ENCODE assay signal across 8 cellular contexts in the genomic region with DNA sequence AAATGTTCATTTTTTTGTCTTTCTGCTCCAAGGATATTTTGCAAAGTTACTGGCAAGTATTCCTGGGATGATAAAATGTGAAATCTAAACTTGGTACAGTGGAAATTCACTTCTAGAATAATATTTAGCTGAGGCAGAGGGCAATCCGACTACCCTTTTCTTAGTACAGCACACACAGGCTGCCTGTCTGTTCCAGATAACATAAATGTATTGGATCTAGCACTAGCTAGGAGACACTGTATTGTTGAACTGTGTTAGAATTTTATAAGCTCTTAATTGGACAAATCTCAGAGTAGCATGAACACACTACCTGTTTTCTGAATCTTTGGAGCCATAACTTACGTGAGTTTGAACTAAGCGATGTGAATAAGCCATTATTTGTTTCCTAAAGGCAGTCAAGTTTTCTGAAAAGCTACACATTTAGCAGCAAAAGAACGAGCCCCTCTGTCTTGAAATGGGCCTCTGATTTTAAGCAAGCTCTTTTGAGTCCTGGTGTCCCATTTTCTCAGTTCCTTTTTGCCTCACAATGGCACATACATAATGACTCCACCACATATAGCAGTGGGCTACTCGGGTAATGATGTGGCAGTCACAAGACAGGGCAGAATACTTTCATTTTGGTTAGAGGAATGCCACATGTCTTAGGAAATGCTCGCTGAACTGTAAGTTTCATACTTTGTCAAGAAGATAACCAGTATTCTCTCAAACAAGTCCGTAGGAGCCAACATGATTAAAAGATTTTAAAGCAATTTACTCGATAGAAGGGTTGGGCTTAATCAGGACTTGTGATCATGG.
DNase-seq lines count a peak whose midpoint lies in the region; ATAC-seq and TF ChIP-seq lines count a peak whose summit lies in the region.

No MANE protein-coding gene starts in this region.

- H3K4me3 Mint-ChIP-seq in MCF 10A (ENCODE audit: unreplicated experiment) = no peak overlapping the region

- H3K27me3 ChIP-seq in breast epithelium (no peaks in the 10 kb centered on the region), right cardiac atrium (ENCODE audit: control insufficient read depth, insufficient read depth) (no peaks in the 10 kb centered on the region), stomach (no peaks in the 10 kb centered on the region)

- POLR2A ChIA-PET in MCF 10A (lab: Yijun Ruan, JAX) = interaction anchor here (0.6 to 1.3 kb wide), 5 partner anchors 9 to 434 kb away, joined by 3 to 5 read pairs (median 3); no protein-coding TSS in a partner anchor

- H3K9me3 ChIP-seq in breast epithelium (no peaks in the 10 kb centered on the region), right cardiac atrium (ENCODE audit: control insufficient read depth, low read length) (no peaks in the 10 kb centered on the region), stomach (no peaks in the 10 kb centered on the region)

- intact Hi-C loops in breast epithelium (cut with DNase I; ENCODE audit: low total_unique reads) (no loop called here), MCF 10A (cut with micrococcal nuclease) (loop anchor here (5.0 to 10.0 kb wide), 2 partner anchors 576 to 664 kb away; no protein-coding TSS in a partner anchor), right cardiac atrium (cut with DNase I) (loop anchor here in 1 of 4 donors (10.0 kb wide), 1 partner anchor 74 kb away; no protein-coding TSS in a partner anchor), stomach (cut with DNase I; ENCODE audit: low total_unique reads) (no loop called here)

- CTCF ChIA-PET in MCF 10A (lab: Yijun Ruan, JAX) = interaction anchor here (0.6 to 1.9 kb wide), 16 partner anchors 12 to 646 kb away, joined by 3 to 12 read pairs (median 4); no protein-coding TSS in a partner anchor

- no peaks in the 10 kb centered on the region for H3K27me3 Mint-ChIP-seq in MCF 10A (ENCODE audit: insufficient read depth, unreplicated experiment)

- no peak for TF ChIP-seq EP300 in stomach (IDR thresholded peaks at IDR 0.05)

- no peaks in the 10 kb centered on the region for H3K36me3 Mint-ChIP-seq in MCF 10A (ENCODE audit: insufficient read depth, unreplicated experiment)

- no peaks in the 10 kb centered on the region for H3K4me1 Mint-ChIP-seq in MCF 10A (ENCODE audit: insufficient read depth, unreplicated experiment)

- peak; percentile 96 for ATAC-seq in HG03025 (IDR thresholded peaks at IDR 0.05; ENCODE audit: low FRiP score, unreplicated experiment)
- peak; percentile 70 to 84 for ATAC-seq in right cardiac atrium

- no peak for TF ChIP-seq CTCF in breast epithelium (IDR thresholded peaks at IDR 0.05)
- TF ChIP-seq CTCF in MCF 10A (IDR thresholded peaks at IDR 0.05; ENCODE audit: unreplicated experiment) = no peak
- no peak for TF ChIP-seq CTCF in WI38 (IDR thresholded peaks at IDR 0.05; ENCODE audit: low read depth, low read length)
- TF ChIP-seq CTCF in stomach (IDR thresholded peaks at IDR 0.05) = no peak

- TF ChIP-seq POLR2A in breast epithelium (IDR thresholded peaks at IDR 0.05) (no peak), stomach (IDR thresholded peaks at IDR 0.05) (no peak)

- H3K4me3 ChIP-seq in breast epithelium = peak overlapping the region; percentile 23 to 53 (median 24)
- H3K4me3 ChIP-seq in WI38 (ENCODE audit: low read depth, low read length) = peak overlapping the region; percentile 33
- peak overlapping the region; percentile 71 for H3K4me3 ChIP-seq in right cardiac atrium (ENCODE audit: low read length)
- peak overlapping the region; percentile 8 to 15 (median 12) for H3K4me3 ChIP-seq in stomach

- no peak overlapping the region for H3K27ac Mint-ChIP-seq in MCF 10A (ENCODE audit: low read depth, unreplicated experiment)

- no peaks in the 10 kb centered on the region for H3K4me1 ChIP-seq in breast epithelium
- H3K4me1 ChIP-seq in right cardiac atrium (ENCODE audit: control insufficient read depth, insufficient read depth, low read length) = no peaks in the 10 kb centered on the region
- H3K4me1 ChIP-seq in stomach = peaks cover 0 to 9% (median 4%) of the 10 kb centered on the region in 4 donors

- BruUV-seq in MCF 10A (replicated peaks; lab: Mats Ljungman, UMichigan) = no TSS peak

- WGBS in right cardiac atrium = 39% methylated on average over 8 of the region's 8 CpGs
- 46 to 57% (median 50%) methylated on average over 8 of the region's 8 CpGs for WGBS in stomach, 5 donors

- no peaks in the 10 kb centered on the region for H3K36me3 ChIP-seq in breast epithelium
- no peaks in the 10 kb centered on the region for H3K36me3 ChIP-seq in stomach

- peak overlapping the region; percentile 58 to 73 for H3K27ac ChIP-seq in breast epithelium
- H3K27ac ChIP-seq in right cardiac atrium (ENCODE audit: low read length) = peak overlapping the region; percentile 52
- peak overlapping the region in 4 of 5 donors; percentile 18 to 74 (median 68) for H3K27ac ChIP-seq in stomach

- H3K9me3 Mint-ChIP-seq in MCF 10A (ENCODE audit: unreplicated experiment) = no peaks in the 10 kb centered on the region

- no peak for DNase-seq in breast epithelium (ENCODE audit: low spot score in 2 of 2)
- no peak for DNase-seq in MCF 10A (ENCODE audit: unreplicated experiment)
- DNase-seq in right cardiac atrium = no peak
- no peak for DNase-seq in stomach
- no peak for DNase-seq in NCI-H1694 (lab: John Stamatoyannopoulos, UW)
- no peak for DNase-seq in mesenteric fat pad (ENCODE audit: low spot score)

Comparison
In these comparisons a context has a peak if more than half of its experiments do, and no peak if none do; other contexts are left out.
1. H3K4me3 ChIP-seq: peak in every context shown above with its lines; median percentile 71 in right cardiac atrium; 33 in WI38; 24 in breast epithelium; 12 in stomach.